In genomic region chr2:121530563-121531334, GRCh38 we compare ENCODE assay signal across 1 cellular context.
TF ChIP-seq lines count a peak whose summit lies in the region.

TSS of gene RNU4ATAC (plus strand) at chr2:121530880.

TF ChIP-seq in HEK293, 187 proteins besides CTCF, POLR2A, EP300 and RAD21 (continued from another document):
- peak; percentile 36; the same call in 1 of the 2 replicates for TF ChIP-seq PATZ1 (tag by site-specific recombination; IDR thresholded peaks at IDR 0.05)
- 0 out of 2 replicates have a peak, but pooled peaks have one; percentile 10 for TF ChIP-seq ZNF610 (tag by site-specific recombination; IDR thresholded peaks at IDR 0.05; ENCODE audit: borderline replicate concordance)
- TF ChIP-seq ZNF514 (tag by site-specific recombination; IDR thresholded peaks at IDR 0.05): no peak
- peak; percentile 33; the same call in 1 of the 2 replicates for TF ChIP-seq MZF1 (tag by site-specific recombination; IDR thresholded peaks at IDR 0.05; ENCODE audit: borderline replicate concordance)
- TF ChIP-seq ZNF132 (tag by site-specific recombination; IDR thresholded peaks at IDR 0.05; ENCODE audit: borderline replicate concordance): no peak
- peak; percentile 91 for TF ChIP-seq ZNF76 (tag by site-specific recombination; IDR thresholded peaks at IDR 0.05; ENCODE audit: borderline replicate concordance, low read depth)
- TF ChIP-seq ZNF138 (tag by site-specific recombination; IDR thresholded peaks at IDR 0.05; ENCODE audit: borderline replicate concordance): no peak
- TF ChIP-seq ATF2 (tag by site-specific recombination; IDR thresholded peaks at IDR 0.05; ENCODE audit: low read depth): no peak; the same call in 1 of the 2 replicates
- TF ChIP-seq ZSCAN4 (tag by site-specific recombination; IDR thresholded peaks at IDR 0.05): no peak
- no peak for TF ChIP-seq ZNF121 (tag by site-specific recombination; IDR thresholded peaks at IDR 0.05)
- TF ChIP-seq ZNF549 (tag by site-specific recombination; IDR thresholded peaks at IDR 0.05): no peak
- TF ChIP-seq ZBTB44 (tag by site-specific recombination; IDR thresholded peaks at IDR 0.05): peak; percentile 65
- no peak for TF ChIP-seq ZNF23 (tag by site-specific recombination; IDR thresholded peaks at IDR 0.05; ENCODE audit: borderline replicate concordance)
- TF ChIP-seq ZNF677 (tag by site-specific recombination; IDR thresholded peaks at IDR 0.05): no peak
- no peak for TF ChIP-seq ZNF658 (tag by site-specific recombination; IDR thresholded peaks at IDR 0.05)
- TF ChIP-seq PRDM10 (tag by site-specific recombination; IDR thresholded peaks at IDR 0.05): no peak
- no peak for TF ChIP-seq ZNF155 (tag by site-specific recombination; IDR thresholded peaks at IDR 0.05)
- no peak for TF ChIP-seq ZNF585B (tag by site-specific recombination; IDR thresholded peaks at IDR 0.05)
- TF ChIP-seq ZNF214 (tag by site-specific recombination; IDR thresholded peaks at IDR 0.05; ENCODE audit: borderline replicate concordance): no peak
- TF ChIP-seq MEIS1 (CRISPR knock-in tag; IDR thresholded peaks at IDR 0.05; ENCODE audit: borderline replicate concordance): no peak
- no peak; the same call in none of the 2 replicates for TF ChIP-seq ZNF335 (tag by site-specific recombination; conservative IDR thresholded peaks at IDR 0.05)
- no peak; the same call in 1 of the 2 replicates for TF ChIP-seq KLF1 (tag by site-specific recombination; IDR thresholded peaks at IDR 0.05)
- no peak for TF ChIP-seq ZNF48 (tag by site-specific recombination; IDR thresholded peaks at IDR 0.05)
- no peak for TF ChIP-seq ZNF37A (tag by site-specific recombination; IDR thresholded peaks at IDR 0.05)
- TF ChIP-seq ZNF362 (tag by site-specific recombination; IDR thresholded peaks at IDR 0.05): 0 out of 2 replicates have a peak, but pooled peaks have one; percentile 17
- no peak for TF ChIP-seq ZNF473 (tag by site-specific recombination; IDR thresholded peaks at IDR 0.05)
- TF ChIP-seq PRDM2 (tag by site-specific recombination; IDR thresholded peaks at IDR 0.05; ENCODE audit: borderline replicate concordance): no peak
